Comparison of ENCODE assay signal across 17 cellular contexts in the genomic region with DNA sequence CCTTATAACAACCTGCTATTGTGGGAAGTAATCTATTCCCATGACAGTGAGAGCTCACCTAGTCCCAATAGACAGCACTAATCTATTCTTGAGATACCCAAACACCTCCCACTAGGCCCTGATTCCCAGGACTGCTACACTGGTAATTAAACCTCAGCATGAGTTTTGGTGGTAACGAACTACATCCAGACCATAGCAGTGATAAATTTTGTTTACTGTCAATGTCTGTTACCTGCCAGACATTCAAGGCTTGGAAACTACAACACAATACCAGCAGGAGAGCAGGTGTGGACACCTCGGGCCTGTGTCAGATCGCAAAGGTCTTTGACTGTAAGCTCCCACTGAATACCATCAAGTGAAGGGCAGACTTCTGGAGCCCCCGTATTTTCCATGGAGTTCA.
A peak's percentile ranks its signal among the peaks of the same experiment; 100 is the strongest.
DNase-seq lines count a peak whose midpoint lies in the region; FAIRE-seq and TF ChIP-seq lines count a peak whose summit lies in the region.
"Had no signal": no experiment of that assay in that cellular context is flagged by ENCODE, and none has a peak within 500 bp of the region (broad histone marks: within the 10 kb centered on the region; RNA-seq: fewer than 3 reads in every experiment).

No MANE protein-coding gene starts in this region.

- no peak overlapping the region for H3T11ph ChIP-seq in H9 (ENCODE audit: low read length)

- H3K27ac Mint-ChIP-seq in H9: peak overlapping the region; percentile 83 to 88 (median 88); a peak in 4 of 7 replicates
- peak overlapping the region; percentile 84 for H3K27ac Mint-ChIP-seq in astrocyte (ENCODE audit: unreplicated experiment)
- no peak overlapping the region for H3K27ac Mint-ChIP-seq in HFFc6

- FAIRE-seq in astrocyte (lab: Jason Lieb, UNC): no peak
- FAIRE-seq: D721Med, GM18507, H54 had no signal

- WGBS in H9 (ENCODE audit: extremely low coverage, insufficient read length, low lambda C conversion rate): no CpG with 5 or more reads among the region's 4 CpGs
- no CpG with 5 or more reads among the region's 4 CpGs for WGBS in mesendoderm (ENCODE audit: extremely low coverage, insufficient coverage, low lambda C conversion rate)

- no peak overlapping the region for H4K91ac ChIP-seq in H9 (ENCODE audit: insufficient read length, low read depth, low read length)

- TF ChIP-seq CTCF in H9 (conservative IDR thresholded peaks at IDR 0.05): no peak
- TF ChIP-seq CTCF in astrocyte (IDR thresholded peaks at IDR 0.05; ENCODE audit: insufficient read depth, low read depth, low read length): no peak
- no peak for TF ChIP-seq CTCF in HFFc6 (IDR thresholded peaks at IDR 0.05)

- H3K9me3 ChIP-seq in H9 (ENCODE audit: control insufficient read depth, low read depth, low read length) (no peaks in the 10 kb centered on the region), astrocyte (ENCODE audit: insufficient read depth, low read depth, low read length) (no peaks in the 10 kb centered on the region)
- H3K9me3 ChIP-seq: SJSA1 had no signal

- H2AFZ ChIP-seq in H9 (ENCODE audit: low read length) (no peak overlapping the region), astrocyte (ENCODE audit: low read depth, low read length) (no peak overlapping the region)
- H2AFZ ChIP-seq: PC-9 had no signal

- no peak overlapping the region for H3K56ac ChIP-seq in H9 (ENCODE audit: insufficient read length, low read depth, low read length)
- no peak overlapping the region for H3K56ac ChIP-seq in mesendoderm (ENCODE audit: low read length)

- DNase-seq in NCI-H1417 (lab: John Stamatoyannopoulos, UW) (peak in 2 of 3 experiments; percentile 25 to 60), NCI-H1417 treated with DMSO at 0.1 percent for 48 hours (lab: John Stamatoyannopoulos, UW) (no peak), H9 (no peak), astrocyte (ENCODE audit: low read depth) (no peak), mesendoderm (peak; percentile 78), AG20443 (ENCODE audit: low spot score) (no peak), DMS79 (lab: John Stamatoyannopoulos, UW) (no peak), HFFc6 (no peak)
- DNase-seq: NCI-H1048, NCI-H1436, NCI-H187, PC-9 had no signal

- no peaks in the 10 kb centered on the region for H3K27me3 Mint-ChIP-seq in H9 (ENCODE audit: low read depth)
- no peaks in the 10 kb centered on the region for H3K27me3 Mint-ChIP-seq in astrocyte (ENCODE audit: low read depth, unreplicated experiment)
- H3K27me3 Mint-ChIP-seq in HFFc6 (ENCODE audit: insufficient read depth): no peaks in the 10 kb centered on the region; the same call in 1 of the 2 replicates

- H3K27me3 ChIP-seq in H9 (ENCODE audit: insufficient read depth, low read length) (no peaks in the 10 kb centered on the region), astrocyte (ENCODE audit: insufficient read depth, low read length) (no peaks in the 10 kb centered on the region), mesendoderm (ENCODE audit: insufficient read depth, low read length, poor library complexity) (no peaks in the 10 kb centered on the region)
- H3K27me3 ChIP-seq: SJSA1 had no signal

- H3K4ac ChIP-seq in H9 (ENCODE audit: low read depth, low read length) (no peak overlapping the region), mesendoderm (ENCODE audit: low read depth, low read length) (peak overlapping the region; percentile 7)

- H4K8ac ChIP-seq in H9 (replicated peaks; ENCODE audit: insufficient read length, low read depth, low read length): no peak overlapping the region
- no peak overlapping the region for H4K8ac ChIP-seq in mesendoderm (ENCODE audit: low read depth, low read length)

- H3K79me1 ChIP-seq in H9 (ENCODE audit: insufficient read depth, low read depth, low read length, poor library complexity, severe bottlenecking) (no peaks in the 10 kb centered on the region), mesendoderm (ENCODE audit: low read length) (peaks cover 1% of the 10 kb centered on the region)

- H3K4me3 Mint-ChIP-seq in H9 (no peak overlapping the region), astrocyte (ENCODE audit: unreplicated experiment) (no peak overlapping the region), HFFc6 (no peak overlapping the region)

- H3K4me1 ChIP-seq in H9 (ENCODE audit: insufficient read depth, low read length) (no peaks in the 10 kb centered on the region; the same call in 1 of the 2 replicates), astrocyte (ENCODE audit: insufficient read depth, low read length) (peaks cover 30% of the 10 kb centered on the region), mesendoderm (ENCODE audit: control insufficient read depth, low read depth, low read length) (peaks cover 8% of the 10 kb centered on the region)

- no peak overlapping the region for H2BK12ac ChIP-seq in H9 (ENCODE audit: insufficient read length, low read depth, low read length)

- H3K27ac ChIP-seq in H9 (ENCODE audit: insufficient read length, low read depth, low read length): no peak overlapping the region
- no peak overlapping the region for H3K27ac ChIP-seq in astrocyte (ENCODE audit: low read depth, low read length)
- H3K27ac ChIP-seq in mesendoderm (ENCODE audit: low read depth, low read length): peak overlapping the region; percentile 77
- H3K27ac ChIP-seq: 22Rv1, PC-9, SJSA1 had no signal

- H3K4me1 Mint-ChIP-seq in H9: peaks cover 51 to 56% of the 10 kb centered on the region in 2 experiments
- peaks cover 54% of the 10 kb centered on the region for H3K4me1 Mint-ChIP-seq in astrocyte (ENCODE audit: low read depth, unreplicated experiment)
- peaks cover 55% of the 10 kb centered on the region for H3K4me1 Mint-ChIP-seq in HFFc6 (ENCODE audit: low read depth)

- no peaks in the 10 kb centered on the region for H3K9me3 Mint-ChIP-seq in H9
- no peaks in the 10 kb centered on the region for H3K9me3 Mint-ChIP-seq in astrocyte (ENCODE audit: unreplicated experiment)
- H3K9me3 Mint-ChIP-seq in HFFc6: no peaks in the 10 kb centered on the region

- H2BK20ac ChIP-seq in H9 (ENCODE audit: low read depth, low read length, poor library complexity, severe bottlenecking): no peak overlapping the region

- H3K9ac ChIP-seq in H9 (ENCODE audit: extremely low read depth, insufficient read length, low read length): no peak overlapping the region
- H3K9ac ChIP-seq in astrocyte (ENCODE audit: low read length): no peak overlapping the region
- no peak overlapping the region for H3K9ac ChIP-seq in mesendoderm (ENCODE audit: low read length)

- H3K36me3 Mint-ChIP-seq in H9 (ENCODE audit: insufficient read depth in 1 of 3, low read depth in 3 of 3) (no peaks in the 10 kb centered on the region), astrocyte (ENCODE audit: low read depth, unreplicated experiment) (peaks cover 2% of the 10 kb centered on the region), HFFc6 (ENCODE audit: low read depth) (no peaks in the 10 kb centered on the region)

- H4K5ac ChIP-seq in H9 (ENCODE audit: insufficient read length, low read depth, low read length) (no peak overlapping the region), mesendoderm (ENCODE audit: low read length) (no peak overlapping the region)

- no peak overlapping the region for H3K4me2 ChIP-seq in H9 (ENCODE audit: insufficient read depth, insufficient read length, low read length)
- H3K4me2 ChIP-seq in astrocyte (ENCODE audit: low read length): no peak overlapping the region
- H3K4me2 ChIP-seq in mesendoderm (ENCODE audit: low read length): no peak overlapping the region
- H3K4me2 ChIP-seq: PC-9 had no signal

- H3K18ac ChIP-seq in H9 (ENCODE audit: insufficient read length, low read depth, low read length): no peak overlapping the region
- H3K18ac ChIP-seq in mesendoderm (ENCODE audit: low read length): peak overlapping the region; percentile 16

- H3K23ac ChIP-seq in H9 (ENCODE audit: insufficient read length, low read depth, low read length) (no peak overlapping the region), mesendoderm (ENCODE audit: low read length) (no peak overlapping the region)

- H3K4me3 ChIP-seq in astrocyte (ENCODE audit: insufficient read depth, low read depth, low read length) (no peak overlapping the region), mesendoderm (ENCODE audit: low read length) (no peak overlapping the region)
- H3K4me3 ChIP-seq: PC-9, SJSA1 had no signal

- no peaks in the 10 kb centered on the region for H3K23me2 ChIP-seq in H9 (ENCODE audit: insufficient read length, low read depth, low read length, poor library complexity, severe bottlenecking)

- H3K36me3 ChIP-seq in astrocyte (ENCODE audit: insufficient read depth, low read length): no peaks in the 10 kb centered on the region
- no peaks in the 10 kb centered on the region for H3K36me3 ChIP-seq in mesendoderm (ENCODE audit: control insufficient read depth, insufficient read depth, low read length)
- H3K36me3 ChIP-seq: SJSA1 had no signal

- no peak overlapping the region for H3K14ac ChIP-seq in H9 (ENCODE audit: insufficient read depth, low read length)

- no peaks in the 10 kb centered on the region for H3K79me2 ChIP-seq in H9 (ENCODE audit: insufficient read depth, low read length)
- no peaks in the 10 kb centered on the region for H3K79me2 ChIP-seq in astrocyte (ENCODE audit: insufficient read depth, low read length)
- H3K79me2 ChIP-seq in mesendoderm (ENCODE audit: control insufficient read depth, insufficient read depth, low read length): no peaks in the 10 kb centered on the region

- no peaks in the 10 kb centered on the region for H4K20me1 ChIP-seq in H9 (ENCODE audit: control insufficient read depth, insufficient read depth, insufficient read length)
- no peaks in the 10 kb centered on the region for H4K20me1 ChIP-seq in astrocyte (ENCODE audit: insufficient read depth, low read length)

- no peak overlapping the region for H2BK15ac ChIP-seq in H9 (ENCODE audit: low read depth, low read length)
- H2BK15ac ChIP-seq in mesendoderm (replicated peaks; ENCODE audit: low read depth): no peak overlapping the region

- H2BK120ac ChIP-seq in H9 (ENCODE audit: low read depth, low read length, poor library complexity, severe bottlenecking) (no peak overlapping the region), mesendoderm (ENCODE audit: low read depth, low read length) (no peak overlapping the region)

- H2BK5ac ChIP-seq in H9 (ENCODE audit: insufficient read length, low read length) (no peak overlapping the region), mesendoderm (ENCODE audit: low read length) (no peak overlapping the region)

- H2AK5ac ChIP-seq in H9 (ENCODE audit: insufficient read length, low read length) (no peak overlapping the region), mesendoderm (ENCODE audit: low read length) (no peak overlapping the region)

Comparison
In these comparisons a context has a peak if more than half of its experiments do, and no peak if none do; other contexts are left out.
1. DNase-seq: peak in NCI-H1417 (2 of 3) and mesendoderm (single experiment); none in NCI-H1417 treated with DMSO at 0.1 percent for 48 hours (single experiment), H9 (single experiment), astrocyte (single experiment), AG20443 (single experiment), DMS79 (single experiment) and HFFc6 (single experiment).